8 cellular contexts compared by ENCODE assay signal in the genomic region with DNA sequence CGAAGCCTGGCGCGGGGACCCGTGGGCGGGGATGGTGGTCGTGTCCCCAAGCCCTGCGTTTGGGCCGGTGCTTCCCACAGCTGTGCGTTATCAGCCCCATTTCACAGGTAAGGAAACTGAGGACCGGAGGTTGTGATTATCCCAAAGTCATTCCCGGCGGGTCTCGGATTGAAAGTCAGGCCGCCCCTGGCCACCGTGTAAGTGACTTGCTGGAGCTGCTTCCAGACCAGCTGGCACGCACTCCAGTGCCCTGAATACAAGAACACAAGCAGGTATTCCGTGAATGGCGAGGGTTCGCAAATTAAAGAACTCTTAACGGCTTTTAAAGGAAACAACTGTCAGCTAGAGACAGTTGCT. TPM values are rescaled to one million over a fixed set of nuclear protein-coding genes. Genes with fewer than 3 reads are reported as not detected.
DNase-seq lines count a peak whose midpoint lies in the region; ATAC-seq and TF ChIP-seq lines count a peak whose summit lies in the region.

No MANE protein-coding gene starts in this region.

- ATAC-seq in GM19455 (IDR thresholded peaks at IDR 0.05; ENCODE audit: unreplicated experiment) = peak; percentile 13
- peak; percentile 26 for ATAC-seq in left colon
- ATAC-seq in HG02623 (IDR thresholded peaks at IDR 0.05; ENCODE audit: unreplicated experiment) = no peak
- ATAC-seq in HG03039 (IDR thresholded peaks at IDR 0.05; ENCODE audit: unreplicated experiment) = no peak

- intact Hi-C loops in Calu3 (cut with micrococcal nuclease; ENCODE audit: unreplicated experiment) = no loop called here
- intact Hi-C loops in left colon (cut with DNase I, micrococcal nuclease) = no loop called here

- no peaks in the 10 kb centered on the region for H3K27me3 ChIP-seq in suprapubic skin

- CTCF ChIA-PET in Calu3 (lab: Charles Lee) = interaction anchor here (1.3 kb wide), 1 partner anchor 20 kb away, joined by 3 read pairs; no protein-coding TSS in a partner anchor

- H3K27me3 Mint-ChIP-seq in Calu3 (ENCODE audit: unreplicated experiment) (no peaks in the 10 kb centered on the region), brain (peaks cover 9% of the 10 kb centered on the region)

- H3K27ac Mint-ChIP-seq in Calu3 (ENCODE audit: unreplicated experiment) (no peak overlapping the region), brain (peak overlapping the region; percentile 66 to 99 (median 88))

- no peak for TF ChIP-seq EP300 in suprapubic skin (IDR thresholded peaks at IDR 0.05)

- peaks cover 32% of the 10 kb centered on the region for H3K4me1 ChIP-seq in suprapubic skin

- H3K36me3 Mint-ChIP-seq in Calu3 (ENCODE audit: insufficient read depth, unreplicated experiment) = peaks cover 21% of the 10 kb centered on the region
- H3K36me3 Mint-ChIP-seq in brain = peaks cover 7% of the 10 kb centered on the region

- DNase-seq in Calu3 (no peak), KBM-7 (peak; percentile 40), left colon (peak in 1 of 2 donors; percentile 49), suprapubic skin (ENCODE audit: low spot score in 2 of 2) (no peak)

- no peaks in the 10 kb centered on the region for H3K36me3 ChIP-seq in suprapubic skin

- H3K27ac ChIP-seq in suprapubic skin = peak overlapping the region; percentile 94

- H3K4me3 Mint-ChIP-seq in Calu3 (ENCODE audit: low read depth, unreplicated experiment) (peak overlapping the region; percentile 84), brain (peak overlapping the region; percentile 82 to 97 (median 86))

- H3K4me3 ChIP-seq in suprapubic skin = peak overlapping the region; percentile 87

- H3K4me1 Mint-ChIP-seq in Calu3 (ENCODE audit: low read depth, unreplicated experiment) (peaks cover 17% of the 10 kb centered on the region), brain (peaks cover 62% of the 10 kb centered on the region)

- H3K9me3 Mint-ChIP-seq in Calu3 (ENCODE audit: low read depth, unreplicated experiment) (no peaks in the 10 kb centered on the region), brain (no peaks in the 10 kb centered on the region)

- in situ Hi-C loops in KBM-7 (cut with MboI; ENCODE audit: low pct_unique_long_range_greater_than_20kb, low sequenced_read_pairs) = no loop called here

- 11% methylated on average over 6 of the region's 20 CpGs for WGBS in suprapubic skin

- TF ChIP-seq CTCF in Calu3 (IDR thresholded peaks at IDR 0.05; ENCODE audit: unreplicated experiment) (no peak), brain (conservative IDR thresholded peaks at IDR 0.05) (no peak), suprapubic skin (IDR thresholded peaks at IDR 0.05) (no peak)

- TSS peak; percentile 86 for BruUV-seq in Calu3 (replicated peaks; lab: Mats Ljungman, UMichigan)

- no peaks in the 10 kb centered on the region for H3K9me3 ChIP-seq in suprapubic skin

- TF ChIP-seq POLR2A in suprapubic skin (IDR thresholded peaks at IDR 0.05) = no peak

RNA-seq across cellular contexts. Expression of a gene that starts 0.7 kb away (rescaled TPM):
- 17.3 and 18.7 TPM in 2 replicates for total RNA-seq in Calu3 (2022)
- 11.4 TPM for polyA plus RNA-seq in brain (ENCODE audit: insufficient read depth, low read depth, low replicate concordance)
- total RNA-seq in left colon = 10 to 100 TPM; 44.8 to 50.7 TPM
- total RNA-seq in suprapubic skin = 10 to 100 TPM; 20.3 to 23.2 (median 21.7) TPM

RNA-seq across cellular contexts. Expression of a gene that starts 46.5 kb away (rescaled TPM):
- 28.8 and 33.3 TPM in 2 replicates for total RNA-seq in Calu3 (2022)
- polyA plus RNA-seq in brain (ENCODE audit: insufficient read depth, low read depth, low replicate concordance) = 14.9 TPM
- total RNA-seq in left colon = 10 to 100 TPM; 51.6 to 61.7 TPM
- total RNA-seq in suprapubic skin = 100 to 1,000 TPM in 1 of 4 donors, 10 to 100 TPM in 3; 52.7 to 168 (median 66.4) TPM

Comparison
In these comparisons a context has a peak if more than half of its experiments do, and no peak if none do; other contexts are left out.
1. ATAC-seq: peak in GM19455 (single experiment) and left colon (single experiment); none in HG02623 (single experiment) and HG03039 (single experiment).